ENCODE assay signal across 1 cellular context in the genomic region with DNA sequence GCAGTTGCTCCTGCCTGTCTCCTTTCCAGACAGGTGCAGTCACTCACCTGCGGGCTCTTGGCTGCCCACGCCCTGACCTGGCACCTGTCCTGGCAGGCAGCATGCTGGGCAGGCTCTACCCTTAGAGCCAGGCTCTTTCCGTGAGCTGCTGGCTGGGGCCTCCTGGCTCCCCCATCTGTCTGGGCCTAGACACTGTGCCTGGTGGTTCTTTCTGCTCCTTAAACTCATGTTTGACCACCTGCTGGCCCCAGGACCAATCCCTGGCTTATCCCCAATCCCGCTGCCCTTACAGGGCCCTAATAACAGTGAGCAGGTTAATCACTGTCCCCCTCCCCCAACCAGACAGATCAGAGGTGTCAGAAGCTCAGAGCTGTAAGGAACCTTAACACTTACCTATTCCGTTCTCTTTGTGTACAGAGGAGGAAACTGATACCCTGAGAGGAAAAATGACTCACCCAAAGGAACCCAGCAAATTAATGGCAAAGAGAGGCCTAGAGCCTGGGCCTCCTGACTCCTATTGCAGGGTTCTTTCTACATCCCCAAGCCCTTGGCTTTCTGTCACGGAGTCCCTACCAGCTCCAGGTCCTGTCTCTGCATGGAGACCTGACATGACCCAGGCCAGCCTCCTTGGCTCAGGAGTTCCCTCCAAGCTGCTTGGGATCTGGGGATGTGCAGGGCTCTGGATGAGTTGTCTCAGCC.
TF ChIP-seq lines count a peak whose summit lies in the region.

No MANE protein-coding gene starts in this region.

TF ChIP-seq in GM12878, 131 proteins besides CTCF, POLR2A, EP300 and RAD21 (continued from another document):
- TF ChIP-seq, protein P1, sequence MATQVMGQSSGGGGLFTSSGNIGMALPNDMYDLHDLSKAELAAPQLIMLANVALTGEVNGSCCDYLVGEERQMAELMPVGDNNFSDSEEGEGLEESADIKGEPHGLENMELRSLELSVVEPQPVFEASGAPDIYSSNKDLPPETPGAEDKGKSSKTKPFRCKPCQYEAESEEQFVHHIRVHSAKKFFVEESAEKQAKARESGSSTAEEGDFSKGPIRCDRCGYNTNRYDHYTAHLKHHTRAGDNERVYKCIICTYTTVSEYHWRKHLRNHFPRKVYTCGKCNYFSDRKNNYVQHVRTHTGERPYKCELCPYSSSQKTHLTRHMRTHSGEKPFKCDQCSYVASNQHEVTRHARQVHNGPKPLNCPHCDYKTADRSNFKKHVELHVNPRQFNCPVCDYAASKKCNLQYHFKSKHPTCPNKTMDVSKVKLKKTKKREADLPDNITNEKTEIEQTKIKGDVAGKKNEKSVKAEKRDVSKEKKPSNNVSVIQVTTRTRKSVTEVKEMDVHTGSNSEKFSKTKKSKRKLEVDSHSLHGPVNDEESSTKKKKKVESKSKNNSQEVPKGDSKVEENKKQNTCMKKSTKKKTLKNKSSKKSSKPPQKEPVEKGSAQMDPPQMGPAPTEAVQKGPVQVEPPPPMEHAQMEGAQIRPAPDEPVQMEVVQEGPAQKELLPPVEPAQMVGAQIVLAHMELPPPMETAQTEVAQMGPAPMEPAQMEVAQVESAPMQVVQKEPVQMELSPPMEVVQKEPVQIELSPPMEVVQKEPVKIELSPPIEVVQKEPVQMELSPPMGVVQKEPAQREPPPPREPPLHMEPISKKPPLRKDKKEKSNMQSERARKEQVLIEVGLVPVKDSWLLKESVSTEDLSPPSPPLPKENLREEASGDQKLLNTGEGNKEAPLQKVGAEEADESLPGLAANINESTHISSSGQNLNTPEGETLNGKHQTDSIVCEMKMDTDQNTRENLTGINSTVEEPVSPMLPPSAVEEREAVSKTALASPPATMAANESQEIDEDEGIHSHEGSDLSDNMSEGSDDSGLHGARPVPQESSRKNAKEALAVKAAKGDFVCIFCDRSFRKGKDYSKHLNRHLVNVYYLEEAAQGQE (IDR thresholded peaks at IDR 0.05; ENCODE audit: low read depth, low read length), result no peak
- TF ChIP-seq JUNB (IDR thresholded peaks at IDR 0.05) (no peak), SUPT20H (IDR thresholded peaks at IDR 0.05; ENCODE audit: borderline replicate concordance, control insufficient read depth, low read depth, low read length) (no peak), SMAD1 (IDR thresholded peaks at IDR 0.05; ENCODE audit: low read depth, partially characterized antibody) (no peak), POLR2AphosphoS5 (IDR thresholded peaks at IDR 0.05; ENCODE audit: low read length) (no peak), WRNIP1 (IDR thresholded peaks at IDR 0.05; ENCODE audit: borderline replicate concordance, low read depth, low read length) (no peak)
- TF ChIP-seq, protein P2, sequence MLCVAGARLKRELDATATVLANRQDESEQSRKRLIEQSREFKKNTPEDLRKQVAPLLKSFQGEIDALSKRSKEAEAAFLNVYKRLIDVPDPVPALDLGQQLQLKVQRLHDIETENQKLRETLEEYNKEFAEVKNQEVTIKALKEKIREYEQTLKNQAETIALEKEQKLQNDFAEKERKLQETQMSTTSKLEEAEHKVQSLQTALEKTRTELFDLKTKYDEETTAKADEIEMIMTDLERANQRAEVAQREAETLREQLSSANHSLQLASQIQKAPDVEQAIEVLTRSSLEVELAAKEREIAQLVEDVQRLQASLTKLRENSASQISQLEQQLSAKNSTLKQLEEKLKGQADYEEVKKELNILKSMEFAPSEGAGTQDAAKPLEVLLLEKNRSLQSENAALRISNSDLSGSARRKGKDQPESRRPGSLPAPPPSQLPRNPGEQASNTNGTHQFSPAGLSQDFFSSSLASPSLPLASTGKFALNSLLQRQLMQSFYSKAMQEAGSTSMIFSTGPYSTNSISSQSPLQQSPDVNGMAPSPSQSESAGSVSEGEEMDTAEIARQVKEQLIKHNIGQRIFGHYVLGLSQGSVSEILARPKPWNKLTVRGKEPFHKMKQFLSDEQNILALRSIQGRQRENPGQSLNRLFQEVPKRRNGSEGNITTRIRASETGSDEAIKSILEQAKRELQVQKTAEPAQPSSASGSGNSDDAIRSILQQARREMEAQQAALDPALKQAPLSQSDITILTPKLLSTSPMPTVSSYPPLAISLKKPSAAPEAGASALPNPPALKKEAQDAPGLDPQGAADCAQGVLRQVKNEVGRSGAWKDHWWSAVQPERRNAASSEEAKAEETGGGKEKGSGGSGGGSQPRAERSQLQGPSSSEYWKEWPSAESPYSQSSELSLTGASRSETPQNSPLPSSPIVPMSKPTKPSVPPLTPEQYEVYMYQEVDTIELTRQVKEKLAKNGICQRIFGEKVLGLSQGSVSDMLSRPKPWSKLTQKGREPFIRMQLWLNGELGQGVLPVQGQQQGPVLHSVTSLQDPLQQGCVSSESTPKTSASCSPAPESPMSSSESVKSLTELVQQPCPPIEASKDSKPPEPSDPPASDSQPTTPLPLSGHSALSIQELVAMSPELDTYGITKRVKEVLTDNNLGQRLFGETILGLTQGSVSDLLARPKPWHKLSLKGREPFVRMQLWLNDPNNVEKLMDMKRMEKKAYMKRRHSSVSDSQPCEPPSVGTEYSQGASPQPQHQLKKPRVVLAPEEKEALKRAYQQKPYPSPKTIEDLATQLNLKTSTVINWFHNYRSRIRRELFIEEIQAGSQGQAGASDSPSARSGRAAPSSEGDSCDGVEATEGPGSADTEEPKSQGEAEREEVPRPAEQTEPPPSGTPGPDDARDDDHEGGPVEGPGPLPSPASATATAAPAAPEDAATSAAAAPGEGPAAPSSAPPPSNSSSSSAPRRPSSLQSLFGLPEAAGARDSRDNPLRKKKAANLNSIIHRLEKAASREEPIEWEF (IDR thresholded peaks at IDR 0.05; ENCODE audit: insufficient replicate concordance, low read depth, low read length), result no peak
